1 cellular context compared by ENCODE assay signal in the genomic region with DNA sequence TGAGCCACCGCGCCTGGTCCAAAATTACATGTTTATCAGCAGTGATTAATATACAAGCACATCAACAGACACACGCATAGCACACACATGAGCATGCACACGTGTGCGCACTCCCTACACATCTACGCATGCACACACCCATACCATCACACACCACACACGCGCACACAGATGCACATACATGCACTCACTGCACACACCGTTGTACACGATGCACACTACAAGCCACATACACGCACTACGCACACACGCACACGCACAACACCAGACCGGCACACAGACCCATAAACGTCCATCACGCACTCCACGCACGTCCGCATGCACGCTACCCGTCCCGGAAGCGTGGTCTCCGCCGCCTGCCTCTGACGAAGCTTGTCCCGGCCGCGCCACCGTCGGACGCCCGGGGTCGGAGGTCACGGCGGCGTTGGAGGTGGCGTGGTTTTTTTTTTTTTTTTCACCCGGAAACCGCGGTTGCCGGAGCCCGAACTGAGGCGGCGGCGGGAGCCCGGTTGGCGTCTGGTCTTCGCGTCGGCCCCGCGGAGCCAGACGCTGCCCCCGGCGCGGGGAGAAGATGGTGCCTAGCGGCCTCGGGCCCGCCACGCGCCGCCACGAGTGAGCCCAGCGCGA.
A peak's percentile ranks its signal among the peaks of the same experiment; 100 is the strongest.
TF ChIP-seq lines count a peak whose summit lies in the region.

A gene with protein sequence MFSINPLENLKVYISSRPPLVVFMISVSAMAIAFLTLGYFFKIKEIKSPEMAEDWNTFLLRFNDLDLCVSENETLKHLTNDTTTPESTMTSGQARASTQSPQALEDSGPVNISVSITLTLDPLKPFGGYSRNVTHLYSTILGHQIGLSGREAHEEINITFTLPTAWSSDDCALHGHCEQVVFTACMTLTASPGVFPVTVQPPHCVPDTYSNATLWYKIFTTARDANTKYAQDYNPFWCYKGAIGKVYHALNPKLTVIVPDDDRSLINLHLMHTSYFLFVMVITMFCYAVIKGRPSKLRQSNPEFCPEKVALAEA (plus strand): TSS at position 457 of the 627 bp plus-strand sequence. CDS start 20,641 bp downstream, outside the sequence.

TF ChIP-seq in K562, 482 proteins besides CTCF, POLR2A, EP300 and RAD21 (continued from another document and continues in another):
- TF ChIP-seq, protein P1, sequence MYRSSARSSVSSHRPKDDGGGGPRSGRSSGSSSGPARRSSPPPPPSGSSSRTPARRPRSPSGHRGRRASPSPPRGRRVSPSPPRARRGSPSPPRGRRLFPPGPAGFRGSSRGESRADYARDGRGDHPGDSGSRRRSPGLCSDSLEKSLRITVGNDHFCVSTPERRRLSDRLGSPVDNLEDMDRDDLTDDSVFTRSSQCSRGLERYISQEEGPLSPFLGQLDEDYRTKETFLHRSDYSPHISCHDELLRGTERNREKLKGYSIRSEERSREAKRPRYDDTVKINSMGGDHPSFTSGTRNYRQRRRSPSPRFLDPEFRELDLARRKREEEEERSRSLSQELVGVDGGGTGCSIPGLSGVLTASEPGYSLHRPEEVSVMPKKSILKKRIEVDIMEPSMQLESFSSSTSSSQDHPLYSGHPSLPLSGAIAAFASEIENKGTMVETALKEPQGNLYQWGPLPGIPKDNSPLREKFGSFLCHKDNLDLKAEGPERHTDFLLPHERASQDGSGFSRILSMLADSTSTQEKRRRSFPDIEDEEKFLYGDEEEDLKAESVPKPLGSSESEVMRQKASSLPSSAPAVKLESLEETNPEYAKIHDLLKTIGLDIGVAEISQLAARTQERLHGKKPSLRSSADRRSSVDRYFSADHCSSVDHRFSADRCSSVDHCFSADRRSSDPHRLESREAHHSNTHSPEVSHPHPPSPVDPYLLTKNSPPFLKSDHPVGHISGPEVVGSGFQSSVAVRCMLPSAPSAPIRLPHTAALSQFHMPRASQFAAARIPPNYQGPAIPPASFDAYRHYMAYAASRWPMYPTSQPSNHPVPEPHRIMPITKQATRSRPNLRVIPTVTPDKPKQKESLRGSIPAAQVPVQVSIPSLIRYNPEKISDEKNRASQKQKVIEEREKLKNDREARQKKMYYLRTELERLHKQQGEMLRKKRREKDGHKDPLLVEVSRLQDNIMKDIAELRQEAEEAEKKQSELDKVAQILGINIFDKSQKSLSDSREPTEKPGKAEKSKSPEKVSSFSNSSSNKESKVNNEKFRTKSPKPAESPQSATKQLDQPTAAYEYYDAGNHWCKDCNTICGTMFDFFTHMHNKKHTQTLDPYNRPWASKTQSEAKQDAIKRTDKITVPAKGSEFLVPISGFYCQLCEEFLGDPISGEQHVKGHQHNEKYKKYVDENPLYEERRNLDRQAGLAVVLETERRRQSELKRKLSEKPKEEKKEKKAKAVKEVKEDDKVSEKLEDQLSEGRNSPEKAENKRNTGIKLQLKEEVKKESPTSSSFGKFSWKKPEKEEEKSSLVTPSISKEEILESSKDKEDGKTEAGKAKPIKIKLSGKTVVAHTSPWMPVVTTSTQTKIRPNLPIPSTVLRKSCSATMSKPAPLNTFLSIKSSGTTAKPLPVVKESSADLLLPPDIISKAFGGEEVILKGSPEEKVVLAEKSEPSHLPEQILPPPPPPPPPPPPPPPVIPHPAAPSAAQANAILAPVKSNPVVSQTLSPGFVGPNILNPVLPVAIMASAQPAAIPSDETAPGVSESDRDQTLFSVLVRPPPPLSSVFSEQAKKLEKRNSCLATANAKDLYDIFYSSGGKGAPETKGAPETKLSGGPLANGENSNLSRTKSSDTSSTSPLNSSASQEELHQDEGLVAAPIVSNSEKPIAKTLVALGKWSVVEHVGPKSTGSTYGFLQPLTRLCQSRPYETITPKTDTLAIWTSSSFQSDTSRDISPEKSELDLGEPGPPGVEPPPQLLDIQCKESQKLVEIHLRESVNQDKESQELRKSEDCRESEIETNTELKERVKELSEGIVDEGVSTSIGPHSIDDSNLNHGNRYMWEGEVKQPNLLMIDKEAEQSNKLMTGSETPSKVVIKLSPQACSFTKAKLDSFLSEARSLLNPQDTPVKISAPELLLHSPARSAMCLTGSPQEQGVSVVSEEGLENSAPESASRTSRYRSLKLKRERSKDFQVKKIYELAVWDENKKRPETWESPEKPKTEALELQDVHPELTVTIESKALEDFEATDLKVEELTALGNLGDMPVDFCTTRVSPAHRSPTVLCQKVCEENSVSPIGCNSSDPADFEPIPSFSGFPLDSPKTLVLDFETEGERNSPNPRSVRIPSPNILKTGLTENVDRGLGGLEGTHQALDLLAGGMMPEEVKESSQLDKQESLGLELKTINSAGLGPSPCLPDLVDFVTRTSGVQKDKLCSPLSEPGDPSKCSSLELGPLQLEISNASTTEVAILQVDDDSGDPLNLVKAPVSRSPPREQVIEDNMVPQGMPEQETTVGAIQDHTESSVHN (IDR thresholded peaks at IDR 0.05; ENCODE audit: borderline replicate concordance in 1 of 2, low read depth in 1 of 2) = peak in 1 of 2 experiments; percentile 77; a peak in 2 of 4 replicates
- TF ChIP-seq FIP1L1 (IDR thresholded peaks at IDR 0.05; ENCODE audit: low read depth, low read length, poor library complexity, severe bottlenecking) (no peak), NRF1 (conservative IDR thresholded peaks at IDR 0.05 in 1 of 2, IDR thresholded peaks at IDR 0.05 in 1 of 2) (peak; percentile 77 to 82), DIDO1 (tag; IDR thresholded peaks at IDR 0.05; ENCODE audit: low read depth) (peak; percentile 91), HLTF (IDR thresholded peaks at IDR 0.05) (peak; percentile 100), ZNF174 (CRISPR knock-in tag; IDR thresholded peaks at IDR 0.05) (no peak), GTF2F1 (IDR thresholded peaks at IDR 0.05; ENCODE audit: low read depth, low read length) (no peak), MIER1 (IDR thresholded peaks at IDR 0.05; ENCODE audit: low read depth) (peak; percentile 55; the same call in 1 of the 2 replicates), ZNF316 (IDR thresholded peaks at IDR 0.05) (peak; percentile 75), NCOR1 (IDR thresholded peaks at IDR 0.05) (peak; percentile 76), FOSL1 (tag; conservative IDR thresholded peaks at IDR 0.05) (no peak; the same call in 1 of the 2 replicates), RUNX1 (IDR thresholded peaks at IDR 0.05; ENCODE audit: low read depth) (no peak; the same call in 1 of the 2 replicates), MEF2D (tag; conservative IDR thresholded peaks at IDR 0.05; ENCODE audit: low read depth) (peak; percentile 79; the same call in 1 of the 2 replicates), CBFA2T2 (conservative IDR thresholded peaks at IDR 0.05) (no peak), ZNF778 (CRISPR knock-in tag; IDR thresholded peaks at IDR 0.05) (no peak), PCBP1 (IDR thresholded peaks at IDR 0.05; ENCODE audit: low read depth, low read length, poor library complexity, severe bottlenecking) (peak; percentile 82), ZNF384 (IDR thresholded peaks at IDR 0.05; ENCODE audit: low read depth, low read length) (peak; percentile 100), NFIX (CRISPR knock-in tag; IDR thresholded peaks at IDR 0.05; ENCODE audit: low read depth) (no peak), FOXJ2 (tag; IDR thresholded peaks at IDR 0.05) (no peak), ZNF263 (CRISPR knock-in tag; IDR thresholded peaks at IDR 0.05; ENCODE audit: borderline replicate concordance) (no peak; the same call in 1 of the 2 replicates)
- TF ChIP-seq, protein P2, sequence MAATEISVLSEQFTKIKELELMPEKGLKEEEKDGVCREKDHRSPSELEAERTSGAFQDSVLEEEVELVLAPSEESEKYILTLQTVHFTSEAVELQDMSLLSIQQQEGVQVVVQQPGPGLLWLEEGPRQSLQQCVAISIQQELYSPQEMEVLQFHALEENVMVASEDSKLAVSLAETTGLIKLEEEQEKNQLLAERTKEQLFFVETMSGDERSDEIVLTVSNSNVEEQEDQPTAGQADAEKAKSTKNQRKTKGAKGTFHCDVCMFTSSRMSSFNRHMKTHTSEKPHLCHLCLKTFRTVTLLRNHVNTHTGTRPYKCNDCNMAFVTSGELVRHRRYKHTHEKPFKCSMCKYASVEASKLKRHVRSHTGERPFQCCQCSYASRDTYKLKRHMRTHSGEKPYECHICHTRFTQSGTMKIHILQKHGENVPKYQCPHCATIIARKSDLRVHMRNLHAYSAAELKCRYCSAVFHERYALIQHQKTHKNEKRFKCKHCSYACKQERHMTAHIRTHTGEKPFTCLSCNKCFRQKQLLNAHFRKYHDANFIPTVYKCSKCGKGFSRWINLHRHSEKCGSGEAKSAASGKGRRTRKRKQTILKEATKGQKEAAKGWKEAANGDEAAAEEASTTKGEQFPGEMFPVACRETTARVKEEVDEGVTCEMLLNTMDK (IDR thresholded peaks at IDR 0.05; ENCODE audit: borderline replicate concordance, insufficient read depth, low read depth, low read length, poor library complexity, severe bottlenecking) = no peak
- TF ChIP-seq, protein P3, sequence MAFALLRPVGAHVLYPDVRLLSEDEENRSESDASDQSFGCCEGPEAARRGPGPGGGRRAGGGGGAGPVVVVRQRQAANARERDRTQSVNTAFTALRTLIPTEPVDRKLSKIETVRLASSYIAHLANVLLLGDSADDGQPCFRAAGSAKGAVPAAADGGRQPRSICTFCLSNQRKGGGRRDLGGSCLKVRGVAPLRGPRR (CRISPR knock-in tag; IDR thresholded peaks at IDR 0.05) = no peak
- TF ChIP-seq, protein P4, sequence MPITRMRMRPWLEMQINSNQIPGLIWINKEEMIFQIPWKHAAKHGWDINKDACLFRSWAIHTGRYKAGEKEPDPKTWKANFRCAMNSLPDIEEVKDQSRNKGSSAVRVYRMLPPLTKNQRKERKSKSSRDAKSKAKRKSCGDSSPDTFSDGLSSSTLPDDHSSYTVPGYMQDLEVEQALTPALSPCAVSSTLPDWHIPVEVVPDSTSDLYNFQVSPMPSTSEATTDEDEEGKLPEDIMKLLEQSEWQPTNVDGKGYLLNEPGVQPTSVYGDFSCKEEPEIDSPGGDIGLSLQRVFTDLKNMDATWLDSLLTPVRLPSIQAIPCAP (CRISPR knock-in tag; IDR thresholded peaks at IDR 0.05; ENCODE audit: borderline replicate concordance) = no peak
- TF ChIP-seq, protein P5, sequence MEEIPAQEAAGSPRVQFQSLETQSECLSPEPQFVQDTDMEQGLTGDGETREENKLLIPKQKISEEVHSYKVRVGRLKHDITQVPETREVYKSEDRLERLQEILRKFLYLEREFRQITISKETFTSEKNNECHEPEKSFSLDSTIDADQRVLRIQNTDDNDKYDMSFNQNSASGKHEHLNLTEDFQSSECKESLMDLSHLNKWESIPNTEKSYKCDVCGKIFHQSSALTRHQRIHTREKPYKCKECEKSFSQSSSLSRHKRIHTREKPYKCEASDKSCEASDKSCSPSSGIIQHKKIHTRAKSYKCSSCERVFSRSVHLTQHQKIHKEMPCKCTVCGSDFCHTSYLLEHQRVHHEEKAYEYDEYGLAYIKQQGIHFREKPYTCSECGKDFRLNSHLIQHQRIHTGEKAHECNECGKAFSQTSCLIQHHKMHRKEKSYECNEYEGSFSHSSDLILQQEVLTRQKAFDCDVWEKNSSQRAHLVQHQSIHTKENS (CRISPR knock-in tag; IDR thresholded peaks at IDR 0.05) = no peak
- TF ChIP-seq, protein P6, sequence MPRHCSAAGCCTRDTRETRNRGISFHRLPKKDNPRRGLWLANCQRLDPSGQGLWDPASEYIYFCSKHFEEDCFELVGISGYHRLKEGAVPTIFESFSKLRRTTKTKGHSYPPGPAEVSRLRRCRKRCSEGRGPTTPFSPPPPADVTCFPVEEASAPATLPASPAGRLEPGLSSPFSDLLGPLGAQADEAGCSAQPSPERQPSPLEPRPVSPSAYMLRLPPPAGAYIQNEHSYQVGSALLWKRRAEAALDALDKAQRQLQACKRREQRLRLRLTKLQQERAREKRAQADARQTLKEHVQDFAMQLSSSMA (CRISPR knock-in tag; IDR thresholded peaks at IDR 0.05) = peak; percentile 45; the same call in 1 of the 2 replicates
- TF ChIP-seq, protein P7, sequence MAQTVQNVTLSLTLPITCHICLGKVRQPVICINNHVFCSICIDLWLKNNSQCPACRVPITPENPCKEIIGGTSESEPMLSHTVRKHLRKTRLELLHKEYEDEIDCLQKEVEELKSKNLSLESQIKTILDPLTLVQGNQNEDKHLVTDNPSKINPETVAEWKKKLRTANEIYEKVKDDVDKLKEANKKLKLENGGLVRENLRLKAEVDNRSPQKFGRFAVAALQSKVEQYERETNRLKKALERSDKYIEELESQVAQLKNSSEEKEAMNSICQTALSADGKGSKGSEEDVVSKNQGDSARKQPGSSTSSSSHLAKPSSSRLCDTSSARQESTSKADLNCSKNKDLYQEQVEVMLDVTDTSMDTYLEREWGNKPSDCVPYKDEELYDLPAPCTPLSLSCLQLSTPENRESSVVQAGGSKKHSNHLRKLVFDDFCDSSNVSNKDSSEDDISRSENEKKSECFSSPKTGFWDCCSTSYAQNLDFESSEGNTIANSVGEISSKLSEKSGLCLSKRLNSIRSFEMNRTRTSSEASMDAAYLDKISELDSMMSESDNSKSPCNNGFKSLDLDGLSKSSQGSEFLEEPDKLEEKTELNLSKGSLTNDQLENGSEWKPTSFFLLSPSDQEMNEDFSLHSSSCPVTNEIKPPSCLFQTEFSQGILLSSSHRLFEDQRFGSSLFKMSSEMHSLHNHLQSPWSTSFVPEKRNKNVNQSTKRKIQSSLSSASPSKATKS (CRISPR knock-in tag; IDR thresholded peaks at IDR 0.05) = no peak
- TF ChIP-seq, protein P8, sequence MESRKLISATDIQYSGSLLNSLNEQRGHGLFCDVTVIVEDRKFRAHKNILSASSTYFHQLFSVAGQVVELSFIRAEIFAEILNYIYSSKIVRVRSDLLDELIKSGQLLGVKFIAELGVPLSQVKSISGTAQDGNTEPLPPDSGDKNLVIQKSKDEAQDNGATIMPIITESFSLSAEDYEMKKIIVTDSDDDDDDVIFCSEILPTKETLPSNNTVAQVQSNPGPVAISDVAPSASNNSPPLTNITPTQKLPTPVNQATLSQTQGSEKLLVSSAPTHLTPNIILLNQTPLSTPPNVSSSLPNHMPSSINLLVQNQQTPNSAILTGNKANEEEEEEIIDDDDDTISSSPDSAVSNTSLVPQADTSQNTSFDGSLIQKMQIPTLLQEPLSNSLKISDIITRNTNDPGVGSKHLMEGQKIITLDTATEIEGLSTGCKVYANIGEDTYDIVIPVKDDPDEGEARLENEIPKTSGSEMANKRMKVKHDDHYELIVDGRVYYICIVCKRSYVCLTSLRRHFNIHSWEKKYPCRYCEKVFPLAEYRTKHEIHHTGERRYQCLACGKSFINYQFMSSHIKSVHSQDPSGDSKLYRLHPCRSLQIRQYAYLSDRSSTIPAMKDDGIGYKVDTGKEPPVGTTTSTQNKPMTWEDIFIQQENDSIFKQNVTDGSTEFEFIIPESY (CRISPR knock-in tag; IDR thresholded peaks at IDR 0.05) = peak; percentile 67
